9 cellular contexts compared by ENCODE assay signal in genomic region chr5:145347026-145347616, GRCh38.
DNase-seq lines count a peak whose midpoint lies in the region; ATAC-seq, FAIRE-seq and TF ChIP-seq lines count a peak whose summit lies in the region.
"Had no signal": no experiment of that assay in that cellular context is flagged by ENCODE, and none has a peak within 500 bp of the region (broad histone marks: within the 10 kb centered on the region; RNA-seq: fewer than 3 reads in every experiment).

No MANE protein-coding gene starts in this region.

- peak; percentile 49 for TF ChIP-seq CTCF in Calu3 (IDR thresholded peaks at IDR 0.05; ENCODE audit: unreplicated experiment)
- peak; percentile 78 for TF ChIP-seq CTCF in epithelial cell of esophagus (IDR thresholded peaks at IDR 0.05; ENCODE audit: insufficient read depth, low read depth, low read length, missing control alignments)

- H3K4me3 ChIP-seq in epithelial cell of esophagus (ENCODE audit: low read length) (no peak overlapping the region), small intestine (ENCODE audit: low read depth in 1 of 2, low read length in 2 of 2) (no peak overlapping the region)
- H3K4me3 ChIP-seq: K562 had no signal

- WGBS in small intestine, 3 donors = 59 to 75% (median 72%) methylated on average over 4 of the region's 4 CpGs

- no peaks in the 10 kb centered on the region for H3K36me3 Mint-ChIP-seq in Calu3 (ENCODE audit: insufficient read depth, unreplicated experiment)

- H3K36me3 ChIP-seq in small intestine (ENCODE audit: control insufficient read depth in 2 of 2, insufficient read depth in 2 of 2, low read length in 2 of 2) = no peaks in the 10 kb centered on the region

- no peaks in the 10 kb centered on the region for H3K9me3 Mint-ChIP-seq in Calu3 (ENCODE audit: low read depth, unreplicated experiment)

- CTCF ChIA-PET in Calu3 (lab: Charles Lee) = interaction anchor here (0.6 to 1.7 kb wide), 5 partner anchors 9 to 879 kb away, joined by 3 to 4 read pairs (median 3); no protein-coding TSS in a partner anchor

- H3K4me1 ChIP-seq in small intestine (ENCODE audit: control insufficient read depth in 2 of 2, insufficient read depth in 1 of 2, low read depth in 1 of 2, low read length in 1 of 2) = no peaks in the 10 kb centered on the region

- intact Hi-C loops in Calu3 (cut with micrococcal nuclease; ENCODE audit: unreplicated experiment) = loop anchor here (5.0 to 10.0 kb wide), 3 partner anchors 100 to 1145 kb away; no protein-coding TSS in a partner anchor

- no peak for FAIRE-seq in small intestine (lab: Jason Lieb, UNC)
- FAIRE-seq: K562 had no signal

- DNase-seq in Calu3 (peak; percentile 43), NCI-H82 treated with DMSO at 0.1 percent for 48 hours (lab: John Stamatoyannopoulos, UW; ENCODE audit: unreplicated experiment) (peak; percentile 2), epithelial cell of esophagus (ENCODE audit: low read depth) (peak; percentile 55), small intestine (peak; percentile 23), UCSD-AML1 (lab: John Stamatoyannopoulos, UW; ENCODE audit: unreplicated experiment) (no peak)
- no peak for DNase-seq in activated T-cell treated with anti-CD3 and anti-CD28 coated beads, Interleukin-2, amount 50 U/mL, for 1 hour

- no peaks in the 10 kb centered on the region for H3K27me3 ChIP-seq in small intestine (ENCODE audit: control insufficient read depth in 2 of 2, insufficient read depth in 2 of 2, low read length in 2 of 2)

- H3K27ac ChIP-seq in small intestine (ENCODE audit: low read depth in 1 of 2, low read length in 1 of 2) = no peak overlapping the region

- BruUV-seq in Calu3 (replicated peaks; lab: Mats Ljungman, UMichigan) = no TSS peak

- no peak overlapping the region for H3K4me3 Mint-ChIP-seq in Calu3 (ENCODE audit: low read depth, unreplicated experiment)

- no peaks in the 10 kb centered on the region for H3K4me1 Mint-ChIP-seq in Calu3 (ENCODE audit: low read depth, unreplicated experiment)

- ATAC-seq in GM21529 (IDR thresholded peaks at IDR 0.05; ENCODE audit: unreplicated experiment) (peak; percentile 63), HG03108 (IDR thresholded peaks at IDR 0.05; ENCODE audit: unreplicated experiment) (no peak)
- ATAC-seq: K562 had no signal

- H3K9me3 ChIP-seq in small intestine (ENCODE audit: control insufficient read depth, low read depth) = no peaks in the 10 kb centered on the region

- no peaks in the 10 kb centered on the region for H3K27me3 Mint-ChIP-seq in Calu3 (ENCODE audit: unreplicated experiment)

- H3K27ac Mint-ChIP-seq in Calu3 (ENCODE audit: unreplicated experiment) = no peak overlapping the region

Comparison
In these comparisons a context has a peak if more than half of its experiments do, and no peak if none do; other contexts are left out.
1. DNase-seq: peak in Calu3 (single experiment), NCI-H82 treated with DMSO at 0.1 percent for 48 hours (single experiment), epithelial cell of esophagus (single experiment) and small intestine (single experiment); none in activated T-cell treated with anti-CD3 and anti-CD28 coated beads, Interleukin-2, amount 50 U/mL, for 1 hour (single experiment) and UCSD-AML1 (single experiment).